8 cellular contexts compared by ENCODE assay signal in genomic region chr12:56128669-56129209, GRCh38. TPM values are rescaled to one million over a fixed set of nuclear protein-coding genes. Genes with fewer than 3 reads are reported as not detected.
DNase-seq lines count a peak whose midpoint lies in the region; ATAC-seq and TF ChIP-seq lines count a peak whose summit lies in the region.

No MANE protein-coding gene starts in this region.

- H3K27me3 ChIP-seq in naive thymus-derived CD4-positive, alpha-beta T cell (ENCODE audit: control insufficient read depth in 2 of 2, insufficient read depth in 2 of 2, low read length in 2 of 2): no peaks in the 10 kb centered on the region

- ATAC-seq in SK-N-SH treated with all-trans-retinoic acid at 6 μM for 48 hours (peak; percentile 34), GM21515 (IDR thresholded peaks at IDR 0.05; ENCODE audit: unreplicated experiment) (no peak)
- no peak for ATAC-seq in naive thymus-derived CD4-positive, alpha-beta T cell

- H3K36me3 Mint-ChIP-seq in activated naive CD4-positive, alpha-beta T cell treated with anti-CD3 and anti-CD28 coated beads for 36 hours (ENCODE audit: low read depth): peaks cover 33% of the 10 kb centered on the region
- H3K36me3 Mint-ChIP-seq in naive thymus-derived CD4-positive, alpha-beta T cell: peaks cover 10 to 44% (median 31%) of the 10 kb centered on the region in 5 donors

- H3K4me3 ChIP-seq in epithelial cell of esophagus (ENCODE audit: low read length): peak overlapping the region; percentile 93
- H3K4me3 ChIP-seq in naive thymus-derived CD4-positive, alpha-beta T cell (ENCODE audit: low read length): peak overlapping the region; percentile 77

- intact Hi-C loops in activated naive CD4-positive, alpha-beta T cell treated with anti-CD3 and anti-CD28 coated beads for 36 hours (cut with micrococcal nuclease): loop anchor here (2.0 kb wide), 1 partner anchor 24 kb away; the partner anchor contains the start of gene PA2G4
- intact Hi-C loops in naive thymus-derived CD4-positive, alpha-beta T cell (cut with micrococcal nuclease): loop anchor here (1.0 to 5.0 kb wide), 8 partner anchors 10 to 959 kb away; partner anchors contain the start of genes MYL6B (in 2 of the 2), CS (in 1 of the 2), NAB2 (in 1 of the 2) and PA2G4 (in 1 of the 2)

- H3K27ac ChIP-seq in naive thymus-derived CD4-positive, alpha-beta T cell (ENCODE audit: low read depth, low read length): peak overlapping the region; percentile 84

- H3K4me1 ChIP-seq in naive thymus-derived CD4-positive, alpha-beta T cell (ENCODE audit: control insufficient read depth in 2 of 2, insufficient read depth in 2 of 2, low read length in 2 of 2): peaks cover 39 to 58% of the 10 kb centered on the region in 2 donors

- POLR2A ChIA-PET in naive thymus-derived CD4-positive, alpha-beta T cell (lab: Charles Lee): interaction anchor here (0.6 to 13.1 kb wide), 15 partner anchors 11 to 1712 kb away, joined by 3 to 192 read pairs (median 16); partner anchors contain the start of genes IL23A, MYL6, MYL6B and PA2G4

- H3K4me3 Mint-ChIP-seq in activated naive CD4-positive, alpha-beta T cell treated with anti-CD3 and anti-CD28 coated beads for 36 hours: peak overlapping the region; percentile 91
- H3K4me3 Mint-ChIP-seq in naive thymus-derived CD4-positive, alpha-beta T cell: peak overlapping the region; percentile 95 to 100 (median 98)

- CTCF ChIA-PET in activated naive CD4-positive, alpha-beta T cell treated with anti-CD3 and anti-CD28 coated beads for 36 hours (lab: Charles Lee): interaction anchor here (0.6 to 3.5 kb wide), 10 partner anchors 10 to 311 kb away, joined by 3 to 28 read pairs (median 4); partner anchors contain the start of genes ORMDL2, RNF41, SARNP and SMARCC2
- CTCF ChIA-PET in naive thymus-derived CD4-positive, alpha-beta T cell (lab: Charles Lee): interaction anchor here (1.0 to 13.4 kb wide), 10 partner anchors 10 to 82 kb away, joined by 3 to 193 read pairs (median 4); partner anchors contain the start of genes MYL6, SMARCC2 and ZC3H10

- no peaks in the 10 kb centered on the region for H3K27me3 Mint-ChIP-seq in activated naive CD4-positive, alpha-beta T cell treated with anti-CD3 and anti-CD28 coated beads for 36 hours (ENCODE audit: low read depth)
- H3K27me3 Mint-ChIP-seq in naive thymus-derived CD4-positive, alpha-beta T cell: no peaks in the 10 kb centered on the region

- no peaks in the 10 kb centered on the region for H3K9me3 ChIP-seq in naive thymus-derived CD4-positive, alpha-beta T cell (ENCODE audit: control insufficient read depth in 2 of 3, low read length in 3 of 3)

- no peaks in the 10 kb centered on the region for H3K9me3 Mint-ChIP-seq in activated naive CD4-positive, alpha-beta T cell treated with anti-CD3 and anti-CD28 coated beads for 36 hours
- peaks cover 0 to 4% (median 0%) of the 10 kb centered on the region in 11 donors for H3K9me3 Mint-ChIP-seq in naive thymus-derived CD4-positive, alpha-beta T cell

- peak; percentile 34 for DNase-seq in activated naive CD4-positive, alpha-beta T cell treated with anti-CD3 and anti-CD28 coated beads for 36 hours
- DNase-seq in activated naive CD4-positive, alpha-beta T cell treated with anti-CD3 and anti-CD28 coated beads, Interleukin-2, amount 50 U/mL, for 16 hours: no peak
- DNase-seq in epithelial cell of esophagus (ENCODE audit: low read depth) (peak; percentile 47), epidermal melanocyte (ENCODE audit: insufficient read length, low spot score) (no peak), A172 (ENCODE audit: low spot score) (no peak)
- peak in 1 of 9 donors; percentile 29 for DNase-seq in naive thymus-derived CD4-positive, alpha-beta T cell

- peak overlapping the region; percentile 86 for H3K27ac Mint-ChIP-seq in activated naive CD4-positive, alpha-beta T cell treated with anti-CD3 and anti-CD28 coated beads for 36 hours
- H3K27ac Mint-ChIP-seq in naive thymus-derived CD4-positive, alpha-beta T cell: peak overlapping the region; percentile 86 to 97 (median 91)

- peaks cover 57% of the 10 kb centered on the region for H3K4me1 Mint-ChIP-seq in activated naive CD4-positive, alpha-beta T cell treated with anti-CD3 and anti-CD28 coated beads for 36 hours (ENCODE audit: low read depth)
- peaks cover 40 to 78% (median 69%) of the 10 kb centered on the region in 7 donors for H3K4me1 Mint-ChIP-seq in naive thymus-derived CD4-positive, alpha-beta T cell

- peaks cover 31 to 42% (median 33%) of the 10 kb centered on the region in 3 experiments for H3K36me3 ChIP-seq in naive thymus-derived CD4-positive, alpha-beta T cell (ENCODE audit: control insufficient read depth in 2 of 3, insufficient read depth in 3 of 3, low read length in 3 of 3)

- no peak for TF ChIP-seq CTCF in epithelial cell of esophagus (IDR thresholded peaks at IDR 0.05; ENCODE audit: insufficient read depth, low read depth, low read length, missing control alignments)

TF ChIP-seq in SK-N-SH treated with all-trans-retinoic acid at 6 μM for 48 hours, 23 proteins besides CTCF, POLR2A, EP300 and RAD21:
- no peak for TF ChIP-seq ZC3H10 (CRISPR knock-in tag; IDR thresholded peaks at IDR 0.05)
- no peak for TF ChIP-seq ZNF8 (CRISPR knock-in tag; IDR thresholded peaks at IDR 0.05)
- no peak for TF ChIP-seq ZNF70 (CRISPR knock-in tag; IDR thresholded peaks at IDR 0.05)
- TF ChIP-seq ARNTL (CRISPR knock-in tag; IDR thresholded peaks at IDR 0.05; ENCODE audit: borderline replicate concordance, low read depth): no peak
- no peak for TF ChIP-seq BACH2 (CRISPR knock-in tag; IDR thresholded peaks at IDR 0.05; ENCODE audit: borderline replicate concordance)
- no peak for TF ChIP-seq OSR1 (CRISPR knock-in tag; IDR thresholded peaks at IDR 0.05)
- no peak for TF ChIP-seq CREB5 (CRISPR knock-in tag; IDR thresholded peaks at IDR 0.05; ENCODE audit: low read depth)

RNA-seq across cellular contexts. Expression of gene ESYT1, which starts 0.7 kb away (rescaled TPM):
- 10 to 100 TPM; 87.4 to 88.9 TPM for total RNA-seq in activated naive CD4-positive, alpha-beta T cell treated with anti-CD3 and anti-CD28 coated beads for 36 hours
- total RNA-seq in naive thymus-derived CD4-positive, alpha-beta T cell: 100 to 1,000 TPM; 121 to 300 (median 221) TPM
- polyA plus RNA-seq in naive thymus-derived CD4-positive, alpha-beta T cell: 100 to 1,000 TPM; 282 to 353 TPM
- total RNA-seq in A172 (2014; rRNA removed; shearing (Covaris generic)): 119 and 164 TPM in 2 replicates

RNA-seq across cellular contexts. Expression of gene ZC3H10, which starts 10.7 kb away (rescaled TPM):
- 1 to 10 TPM; 6.4 to 6.6 TPM for total RNA-seq in activated naive CD4-positive, alpha-beta T cell treated with anti-CD3 and anti-CD28 coated beads for 36 hours
- 10 to 100 TPM in 3 of 5 experiments, 1 to 10 TPM in 2; 7.8 to 16.3 (median 13.3) TPM for total RNA-seq in naive thymus-derived CD4-positive, alpha-beta T cell
- 1 to 10 TPM; 2.4 to 4.1 TPM for polyA plus RNA-seq in naive thymus-derived CD4-positive, alpha-beta T cell
- 1.8 and 2.9 TPM in 2 replicates for total RNA-seq in A172 (2014; rRNA removed; shearing (Covaris generic))

RNA-seq across cellular contexts. Expression of gene RPL41, which starts 12.3 kb away (rescaled TPM):
- 1,000 to 10,000 TPM; 5,971 to 6,299 TPM for total RNA-seq in activated naive CD4-positive, alpha-beta T cell treated with anti-CD3 and anti-CD28 coated beads for 36 hours
- total RNA-seq in naive thymus-derived CD4-positive, alpha-beta T cell: 1,000 to 10,000 TPM; 3,787 to 6,048 (median 5,952) TPM
- polyA plus RNA-seq in naive thymus-derived CD4-positive, alpha-beta T cell: over 10,000 TPM in 1 of 2 donors, 1,000 to 10,000 TPM in 1; 6,745 to 10,251 TPM
- 1,898 and 3,438 TPM in 2 replicates for total RNA-seq in A172 (2014; rRNA removed; shearing (Covaris generic))

RNA-seq across cellular contexts. Expression of gene MYL6B, which starts 23.6 kb away (rescaled TPM):
- total RNA-seq in activated naive CD4-positive, alpha-beta T cell treated with anti-CD3 and anti-CD28 coated beads for 36 hours: 10 to 100 TPM; 49.2 to 57.5 TPM
- total RNA-seq in naive thymus-derived CD4-positive, alpha-beta T cell: 10 to 100 TPM in 2 of 5 experiments, 1 to 10 TPM in 3; 3.7 to 60.3 (median 8.9) TPM
- 1 to 10 TPM; 5.6 to 6.7 TPM for polyA plus RNA-seq in naive thymus-derived CD4-positive, alpha-beta T cell
- 76.0 and 139 TPM in 2 replicates for total RNA-seq in A172 (2014; rRNA removed; shearing (Covaris generic))

RNA-seq across cellular contexts. Expression of gene PA2G4, which starts 24.4 kb away (rescaled TPM):
- total RNA-seq in activated naive CD4-positive, alpha-beta T cell treated with anti-CD3 and anti-CD28 coated beads for 36 hours: 100 to 1,000 TPM; 398 to 411 TPM
- total RNA-seq in naive thymus-derived CD4-positive, alpha-beta T cell: 100 to 1,000 TPM in 3 of 5 experiments, 10 to 100 TPM in 2; 61.7 to 254 (median 109) TPM
- polyA plus RNA-seq in naive thymus-derived CD4-positive, alpha-beta T cell: 100 to 1,000 TPM; 216 to 218 TPM
- 246 and 349 TPM in 2 replicates for total RNA-seq in A172 (2014; rRNA removed; shearing (Covaris generic))

Comparison
In these comparisons a context has a peak if more than half of its experiments do, and no peak if none do; other contexts are left out.
1. DNase-seq: peak in activated naive CD4-positive, alpha-beta T cell treated with anti-CD3 and anti-CD28 coated beads for 36 hours (single experiment) and epithelial cell of esophagus (single experiment); none in activated naive CD4-positive, alpha-beta T cell treated with anti-CD3 and anti-CD28 coated beads, Interleukin-2, amount 50 U/mL, for 16 hours (single experiment), epidermal melanocyte (single experiment) and A172 (single experiment).